8 cellular contexts compared by ENCODE assay signal in the genomic region with DNA sequence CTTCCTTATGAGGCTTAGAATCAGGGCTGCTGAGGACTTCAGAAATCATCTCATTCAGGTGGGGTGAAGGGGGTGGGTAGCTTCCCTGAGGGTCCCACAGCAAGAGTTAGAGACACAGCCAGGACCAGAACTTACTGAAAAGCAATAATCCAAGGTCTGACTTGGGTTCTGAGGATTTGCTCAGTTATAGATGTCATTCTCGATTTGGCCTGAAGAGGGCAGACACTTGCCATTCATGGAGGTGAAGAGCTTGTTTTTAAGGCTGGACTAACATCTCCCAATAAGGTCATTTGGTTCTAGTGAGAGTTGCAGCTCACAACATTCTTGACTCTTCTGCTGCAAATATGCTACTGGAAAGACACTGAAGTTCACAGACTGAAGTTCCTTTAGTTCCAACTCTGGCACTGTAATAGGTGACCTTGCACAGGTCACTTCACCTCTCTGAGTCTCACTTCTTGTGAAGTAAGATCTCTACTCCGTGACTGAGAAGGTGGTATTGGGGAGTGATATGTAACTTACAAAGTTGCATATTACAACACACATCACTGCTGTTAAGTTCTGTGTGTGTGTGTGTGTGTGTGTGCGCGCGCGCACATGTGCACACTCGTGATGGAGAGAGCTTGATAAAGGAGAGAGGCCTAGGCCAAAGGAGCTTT.
A peak's percentile ranks its signal among the peaks of the same experiment; 100 is the strongest.
DNase-seq lines count a peak whose midpoint lies in the region; ATAC-seq and TF ChIP-seq lines count a peak whose summit lies in the region.

No MANE protein-coding gene starts in this region.

- H3K9ac ChIP-seq in KMS-11, result no peak overlapping the region

- intact Hi-C loops in lower lobe of right lung (cut with DNase I), result no loop called here
- intact Hi-C loops in tibial artery (cut with DNase I; ENCODE audit: low total_unique reads), result loop anchor here (5.0 kb wide), 1 partner anchor 112 kb away; a partner anchor contains a TSS

- H2AFZ ChIP-seq in KMS-11 (ENCODE audit: low read depth), result no peak overlapping the region

- H3K79me2 ChIP-seq in KMS-11 (ENCODE audit: insufficient read depth, low read depth), result no peaks in the 10 kb centered on the region

- H3K36me3 ChIP-seq in KMS-11 (ENCODE audit: insufficient read depth), result no peaks in the 10 kb centered on the region
- peaks cover 13% of the 10 kb centered on the region for H3K36me3 ChIP-seq in lower lobe of right lung
- H3K36me3 ChIP-seq in tibial artery, result peaks cover 0 to 9% (median 7%) of the 10 kb centered on the region in 3 donors

- H3K4me2 ChIP-seq in KMS-11, result no peak overlapping the region

- TF ChIP-seq CTCF in KMS-11 (conservative IDR thresholded peaks at IDR 0.05; ENCODE audit: low read depth, low read length) (peak; percentile 72), coronary artery (IDR thresholded peaks at IDR 0.05) (peak; percentile 76), lower lobe of right lung (IDR thresholded peaks at IDR 0.05) (peak; percentile 86), tibial artery (IDR thresholded peaks at IDR 0.05) (peak; percentile 83 to 88)

- DNase-seq in stimulated activated CD4-positive, alpha-beta T cell treated with anti-CD3 and anti-CD28 coated beads, Interleukin-12 subunit alpha, Interleukin-12 subunit beta, amount 100 ng/mL, for 48 hours (ENCODE audit: low read depth in 2 of 3, low spot score in 1 of 3), result peak; percentile 4 to 67 (median 10)
- DNase-seq in stimulated activated CD4-positive, alpha-beta T cell treated with anti-CD3 and anti-CD28 coated beads, Interleukin-12 subunit alpha, Interleukin-12 subunit beta, amount 100 ng/mL, for 4 hours, result no peak
- peak; percentile 81 for DNase-seq in RKO (ENCODE audit: low spot score)
- DNase-seq in coronary artery (ENCODE audit: low spot score), result no peak
- DNase-seq in lower lobe of right lung, result no peak
- peak in 1 of 2 donors; percentile 51 for DNase-seq in tibial artery

- H3K4me1 ChIP-seq in KMS-11 (ENCODE audit: low read depth, poor library complexity, severe bottlenecking) (peaks cover 3% of the 10 kb centered on the region), lower lobe of right lung (no peaks in the 10 kb centered on the region), tibial artery (peaks cover 0 to 12% (median 6%) of the 10 kb centered on the region in 4 donors)

- H3K9me3 ChIP-seq in lower lobe of right lung (no peaks in the 10 kb centered on the region), tibial artery (no peaks in the 10 kb centered on the region)

- H3K4me3 ChIP-seq in KMS-11 (IDR thresholded peaks at IDR 0.05; ENCODE audit: insufficient read depth, low read depth, low read length) (no peak overlapping the region), coronary artery (no peak overlapping the region), lower lobe of right lung (no peak overlapping the region), tibial artery (no peak overlapping the region)

- H3K27ac ChIP-seq in KMS-11 (no peak overlapping the region), coronary artery (peak overlapping the region in 1 of 2 donors; percentile 30), lower lobe of right lung (no peak overlapping the region), tibial artery (peak overlapping the region in 1 of 2 donors; percentile 29)

- H3K27me3 ChIP-seq in KMS-11 (ENCODE audit: insufficient read depth, low read depth) (no peaks in the 10 kb centered on the region), lower lobe of right lung (ENCODE audit: low read depth) (no peaks in the 10 kb centered on the region), tibial artery (no peaks in the 10 kb centered on the region)

- no peaks in the 10 kb centered on the region for H4K20me1 ChIP-seq in KMS-11 (ENCODE audit: insufficient read depth)

- ATAC-seq in GM21825 (IDR thresholded peaks at IDR 0.05; ENCODE audit: unreplicated experiment) (peak; percentile 67), lower lobe of right lung (peak; percentile 81 to 82)

Comparison
In these comparisons a context has a peak if more than half of its experiments do, and no peak if none do; other contexts are left out.
1. DNase-seq: peak in stimulated activated CD4-positive, alpha-beta T cell treated with anti-CD3 and anti-CD28 coated beads, Interleukin-12 subunit alpha, Interleukin-12 subunit beta, amount 100 ng/mL, for 48 hours (3 of 3) and RKO (single experiment); none in stimulated activated CD4-positive, alpha-beta T cell treated with anti-CD3 and anti-CD28 coated beads, Interleukin-12 subunit alpha, Interleukin-12 subunit beta, amount 100 ng/mL, for 4 hours (single experiment), coronary artery (single experiment) and lower lobe of right lung (single experiment).
2. Peak in every context shown above with its lines, with median percentiles within 50 percentile points of each other: CTCF ChIP-seq.